ENCODE assay signal across 8 cellular contexts in the genomic region with DNA sequence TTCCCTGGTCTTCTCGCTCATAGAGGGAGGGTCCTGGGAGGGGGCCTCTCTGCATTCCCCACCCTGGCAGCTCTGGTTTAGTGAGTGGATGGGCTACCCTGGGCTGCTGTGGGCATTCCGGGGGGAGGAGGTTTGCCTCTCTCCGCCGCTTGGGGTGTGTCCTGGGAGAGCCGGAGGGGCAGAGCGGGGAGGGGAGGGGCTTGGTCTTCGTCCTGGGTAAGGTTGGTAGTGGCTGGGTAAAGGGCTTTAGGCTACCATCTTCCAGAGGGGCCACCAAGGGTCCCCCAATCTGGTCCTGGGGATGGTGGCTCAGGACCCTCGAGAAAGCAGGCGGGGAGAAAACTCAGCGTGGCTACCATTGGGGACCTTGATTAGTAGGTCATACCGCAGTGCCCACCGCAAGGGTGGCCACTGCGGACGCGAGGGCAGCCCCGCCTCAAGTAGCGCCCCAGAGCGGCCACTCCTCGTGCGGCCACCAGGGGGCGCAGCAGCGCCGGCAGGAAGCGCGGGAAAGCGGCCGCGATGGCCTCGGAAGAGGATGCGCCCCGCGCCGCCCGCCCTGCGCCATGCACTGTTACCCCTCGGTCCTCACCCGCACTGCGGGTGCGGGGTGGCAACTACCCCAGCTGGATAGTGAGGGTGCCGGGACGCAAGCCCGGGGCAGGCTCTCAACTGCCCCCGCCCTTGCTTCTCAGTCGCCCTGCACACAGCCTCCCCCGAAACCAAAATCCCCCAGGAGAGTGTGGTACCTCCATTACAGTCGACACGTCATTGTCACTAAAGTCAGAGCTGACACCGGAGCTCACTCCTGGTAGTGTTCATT. TPM values are rescaled to one million over a fixed set of nuclear protein-coding genes. Genes with fewer than 3 reads are reported as not detected.
A peak's percentile ranks its signal among the peaks of the same experiment; 100 is the strongest.
DNase-seq lines count a peak whose midpoint lies in the region; ATAC-seq, FAIRE-seq and TF ChIP-seq lines count a peak whose summit lies in the region.

No MANE protein-coding gene starts in this region.

- ATAC-seq in left colon (peak; percentile 69), HG03457 (IDR thresholded peaks at IDR 0.05; ENCODE audit: unreplicated experiment) (no peak)

- peak overlapping the region; percentile 37 for H3K4me3 ChIP-seq in WERI-Rb-1 (ENCODE audit: low read depth, low read length)
- H3K4me3 ChIP-seq in bronchial epithelial cell (ENCODE audit: low read depth, low read length) = no peak overlapping the region

- H3K27ac ChIP-seq in WERI-Rb-1 = peak overlapping the region; percentile 49

- H3K9me3 ChIP-seq in WERI-Rb-1 (ENCODE audit: severe bottlenecking) = peaks cover 3% of the 10 kb centered on the region

- FAIRE-seq in bronchial epithelial cell (lab: Jason Lieb, UNC) = no peak

- intact Hi-C loops in left colon (cut with DNase I, micrococcal nuclease) = loop anchor here in 1 of 2 donors (5.0 to 10.0 kb wide), 2 partner anchors 77 to 210 kb away; no protein-coding TSS in a partner anchor

- H3K36me3 ChIP-seq in WERI-Rb-1 = no peaks in the 10 kb centered on the region
- no peaks in the 10 kb centered on the region for H3K36me3 ChIP-seq in bronchial epithelial cell (ENCODE audit: control insufficient read depth, insufficient read depth, low read length)

- TF ChIP-seq CTCF in WERI-Rb-1 (IDR thresholded peaks at IDR 0.05; ENCODE audit: low read depth, low read length) (peak; percentile 95), bronchial epithelial cell (IDR thresholded peaks at IDR 0.05; ENCODE audit: insufficient read depth, low read length, severe bottlenecking) (peak; percentile 99)

- H3K27me3 ChIP-seq in WERI-Rb-1 (ENCODE audit: insufficient read depth, low read depth, severe bottlenecking) = no peaks in the 10 kb centered on the region
- peaks cover 2% of the 10 kb centered on the region for H3K27me3 ChIP-seq in bronchial epithelial cell (ENCODE audit: control insufficient read depth, insufficient read depth, low read length)

- DNase-seq in NCI-H1436 (lab: John Stamatoyannopoulos, UW) = peak; percentile 60
- DNase-seq in NCI-H1436 treated with DMSO at 0.1 percent for 48 hours (lab: John Stamatoyannopoulos, UW) = no peak
- DNase-seq in NCI-H1048 (lab: John Stamatoyannopoulos, UW) = peak; percentile 30
- DNase-seq in WERI-Rb-1 = peak; percentile 67
- DNase-seq in bronchial epithelial cell (ENCODE audit: low read depth) = no peak
- DNase-seq in left colon = peak in 1 of 2 donors; percentile 65
- DNase-seq in stimulated activated CD4-positive, alpha-beta T cell treated with anti-CD3 and anti-CD28 coated beads, Interleukin-4, amount 100 ng/mL, for 4 hours = peak; percentile 40 to 65

RNA-seq across cellular contexts. Expression of a gene that starts 44.1 kb away (rescaled TPM):
- total RNA-seq in bronchial epithelial cell (4.7 and 9.5 TPM in 2 replicates), left colon (1 to 10 TPM; 5.6 TPM)

Comparison
In these comparisons a context has a peak if more than half of its experiments do, and no peak if none do; other contexts are left out.
1. DNase-seq: peak in NCI-H1436 (single experiment), NCI-H1048 (single experiment), WERI-Rb-1 (single experiment) and stimulated activated CD4-positive, alpha-beta T cell treated with anti-CD3 and anti-CD28 coated beads, Interleukin-4, amount 100 ng/mL, for 4 hours (2 of 2); none in NCI-H1436 treated with DMSO at 0.1 percent for 48 hours (single experiment) and bronchial epithelial cell (single experiment).